8 cellular contexts compared by ENCODE assay signal in genomic region chr19:1275260-1275975, GRCh38. TPM values are rescaled to one million over a fixed set of nuclear protein-coding genes. Genes with fewer than 3 reads are reported as not detected.
A peak's percentile ranks its signal among the peaks of the same experiment; 100 is the strongest.
DNase-seq lines count a peak whose midpoint lies in the region; FAIRE-seq and TF ChIP-seq lines count a peak whose summit lies in the region.

TSS of gene FAM174C (plus strand) at chr19:1275530. CDS start at chr19:1275550, 20 bp downstream.

- intact Hi-C loops in activated naive CD4-positive, alpha-beta T cell treated with anti-CD3 and anti-CD28 coated beads for 36 hours (cut with micrococcal nuclease), result loop anchor here (1.0 to 10.0 kb wide), 6 partner anchors 82 to 319 kb away; partner anchors contain the start of genes ADAMTSL5, DAZAP1, MBD3 and NDUFS7

- H3K4me3 ChIP-seq in NB4 (ENCODE audit: low read depth, low read length), result peak within 1 kb of the TSS; percentile 64

- H3K4me1 Mint-ChIP-seq in HFFc6 (ENCODE audit: low read depth), result peaks cover 48% of the 10 kb centered on the region
- H3K4me1 Mint-ChIP-seq in activated naive CD4-positive, alpha-beta T cell treated with anti-CD3 and anti-CD28 coated beads for 36 hours (ENCODE audit: low read depth), result peaks cover 55% of the 10 kb centered on the region

- H3K27me3 Mint-ChIP-seq in HFFc6 (ENCODE audit: insufficient read depth), result peaks cover 12% of the 10 kb centered on the region
- no peaks in the 10 kb centered on the region for H3K27me3 Mint-ChIP-seq in activated naive CD4-positive, alpha-beta T cell treated with anti-CD3 and anti-CD28 coated beads for 36 hours (ENCODE audit: low read depth)

- peak within 1 kb of the TSS; percentile 83 for H3K27ac Mint-ChIP-seq in HFFc6
- peak within 1 kb of the TSS; percentile 94 for H3K27ac Mint-ChIP-seq in activated naive CD4-positive, alpha-beta T cell treated with anti-CD3 and anti-CD28 coated beads for 36 hours

- peak; percentile 20; the same call in 1 of the 2 replicates for TF ChIP-seq CTCF in HFFc6 (IDR thresholded peaks at IDR 0.05)
- no peak for TF ChIP-seq CTCF in NB4 (IDR thresholded peaks at IDR 0.05; ENCODE audit: low read depth, low read length)

- FAIRE-seq in frontal cortex (lab: Jason Lieb, UNC), result no peak

- peak; percentile 64 for TF ChIP-seq POLR2A in NB4 (IDR thresholded peaks at IDR 0.05; ENCODE audit: extremely low read depth, insufficient read length)

- peak; percentile 97 for DNase-seq in GM03348 (ENCODE audit: low spot score)
- DNase-seq in HFFc6, result peak; percentile 96
- peak; percentile 95 for DNase-seq in NB4 (ENCODE audit: low read depth)
- DNase-seq in SK-N-DZ (ENCODE audit: low spot score), result peak; percentile 96
- DNase-seq in activated naive CD4-positive, alpha-beta T cell treated with anti-CD3 and anti-CD28 coated beads for 36 hours, result peak; percentile 96
- DNase-seq in frontal cortex (ENCODE audit: low spot score in 2 of 2), result peak; percentile 97 to 99
- DNase-seq in nucleus accumbens (lab: John Stamatoyannopoulos, UW), result peak in 55 of 56 donors; percentile 75 to 98 (median 92)
- peak; percentile 95 for DNase-seq in superior temporal gyrus (ENCODE audit: extremely low spot score)

- peak within 1 kb of the TSS; percentile 79 for H3K4me3 Mint-ChIP-seq in HFFc6
- peak within 1 kb of the TSS; percentile 87 for H3K4me3 Mint-ChIP-seq in activated naive CD4-positive, alpha-beta T cell treated with anti-CD3 and anti-CD28 coated beads for 36 hours

- H3K9me3 Mint-ChIP-seq in HFFc6, result no peaks in the 10 kb centered on the region
- no peaks in the 10 kb centered on the region for H3K9me3 Mint-ChIP-seq in activated naive CD4-positive, alpha-beta T cell treated with anti-CD3 and anti-CD28 coated beads for 36 hours

- CTCF ChIA-PET in activated naive CD4-positive, alpha-beta T cell treated with anti-CD3 and anti-CD28 coated beads for 36 hours (lab: Charles Lee), result interaction anchor here (0.9 to 1.6 kb wide), 2 partner anchors 9 to 31 kb away, joined by 4 to 8 read pairs; no protein-coding TSS in a partner anchor

- peaks cover 44% of the 10 kb centered on the region for H3K36me3 Mint-ChIP-seq in HFFc6 (ENCODE audit: low read depth)
- H3K36me3 Mint-ChIP-seq in activated naive CD4-positive, alpha-beta T cell treated with anti-CD3 and anti-CD28 coated beads for 36 hours (ENCODE audit: low read depth), result peaks cover 58% of the 10 kb centered on the region

RNA-seq across cellular contexts. Expression of gene FAM174C, which starts in this region (rescaled TPM):
- 10 to 100 TPM; 54.2 to 77.6 (median 63.8) TPM for total RNA-seq in HFFc6 (2021; fragmentation: NEBNext Ultra II Directional; extraction: Animal tissue kit (Norgen Biotek cat#: 25700))
- 27.6 and 35.5 TPM in 2 replicates for polyA plus RNA-seq in SK-N-DZ (2014; cell fraction: cytosol; rRNA removed)
- 40.1 and 42.4 TPM in 2 replicates for polyA plus RNA-seq in SK-N-DZ (2014; cell fraction: nucleus; rRNA removed)
- 10 to 100 TPM; 62.8 to 65.3 TPM for total RNA-seq in activated naive CD4-positive, alpha-beta T cell treated with anti-CD3 and anti-CD28 coated beads for 36 hours
- total RNA-seq in frontal cortex, result 8.6 TPM

Comparison
In these comparisons a context has a peak if more than half of its experiments do, and no peak if none do; other contexts are left out.
1. Peak in every context shown above with its lines: DNase-seq and H3K4me3 ChIP-seq.